Comparison of ENCODE assay signal across 8 cellular contexts in the genomic region with DNA sequence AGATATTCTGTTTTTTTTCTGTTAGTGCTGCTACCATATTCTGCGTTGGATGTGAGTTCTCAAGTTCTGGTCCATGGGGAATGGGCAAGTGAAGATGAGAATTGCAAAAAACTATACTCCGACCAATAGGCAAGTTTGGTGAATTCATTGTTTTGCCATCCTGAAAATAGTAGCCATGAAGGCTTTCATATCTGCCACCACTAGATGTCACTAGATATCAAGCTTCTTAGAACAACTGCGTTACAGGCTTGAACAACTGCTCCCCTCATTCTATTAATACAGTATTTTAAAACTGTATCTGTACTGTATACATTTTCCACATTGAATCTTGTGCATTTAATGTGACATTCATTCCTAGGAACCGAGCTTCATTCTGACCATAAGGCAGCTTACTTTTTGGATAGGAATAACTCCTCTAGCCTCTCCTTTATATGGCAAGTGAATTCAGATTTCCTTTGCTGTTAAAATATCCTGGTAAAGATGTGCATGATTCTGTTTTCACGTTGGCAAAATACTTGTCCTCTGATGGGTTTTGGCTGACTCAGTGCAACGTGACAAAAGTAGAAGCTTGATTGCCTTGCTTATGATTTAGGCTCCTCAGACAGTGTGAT.
A peak's percentile ranks its signal among the peaks of the same experiment; 100 is the strongest.
DNase-seq lines count a peak whose midpoint lies in the region; ATAC-seq, FAIRE-seq and TF ChIP-seq lines count a peak whose summit lies in the region.

No MANE protein-coding gene starts in this region.

- CTCF ChIA-PET in GM12878 (lab: Yijun Ruan, JAX), result interaction anchor here (0.7 to 4.7 kb wide), 25 partner anchors 9 to 899 kb away, joined by 3 to 137 read pairs (median 4); no protein-coding TSS in a partner anchor
- CTCF ChIA-PET in activated CD4-positive, alpha-beta memory T cell treated with anti-CD3 and anti-CD28 coated beads, Interleukin-2, amount 10 ng/mL, durations not matched to agents 7 days and 5 days (lab: Charles Lee), result interaction anchor here (0.8 to 4.8 kb wide), 10 partner anchors 9 to 557 kb away, joined by 3 to 52 read pairs (median 4); no protein-coding TSS in a partner anchor

- H3K4me1 Mint-ChIP-seq in CD4-positive, CD25-positive, alpha-beta regulatory T cell, result peaks cover 3 to 5% (median 4%) of the 10 kb centered on the region in 4 donors
- peaks cover 2% of the 10 kb centered on the region for H3K4me1 Mint-ChIP-seq in activated CD4-positive, alpha-beta memory T cell treated with anti-CD3 and anti-CD28 coated beads, Interleukin-2, amount 10 ng/mL, durations not matched to agents 7 days and 5 days

- peaks cover 21% of the 10 kb centered on the region for H3K27me3 Mint-ChIP-seq in CD4-positive, CD25-positive, alpha-beta regulatory T cell
- peaks cover 20% of the 10 kb centered on the region for H3K27me3 Mint-ChIP-seq in activated CD4-positive, alpha-beta memory T cell treated with anti-CD3 and anti-CD28 coated beads, Interleukin-2, amount 10 ng/mL, durations not matched to agents 7 days and 5 days

- TF ChIP-seq CTCF in GM12878 (IDR thresholded peaks at IDR 0.05 in 2 of 3, conservative IDR thresholded peaks at IDR 0.05 in 1 of 3; ENCODE audit: control insufficient read depth in 2 of 3, extremely low read depth in 1 of 3, insufficient read depth in 1 of 3, low read depth in 3 of 3, low read length in 3 of 3), result peak; percentile 72 to 85 (median 83); a peak in 5 of 6 replicates
- TF ChIP-seq CTCF in spleen (IDR thresholded peaks at IDR 0.05 in 8 of 11, conservative IDR thresholded peaks at IDR 0.05 in 3 of 11), result peak; percentile 37 to 90 (median 79)

- TF ChIP-seq POLR2A in GM12878 (IDR thresholded peaks at IDR 0.05; ENCODE audit: low read depth, low read length) (no peak), spleen (IDR thresholded peaks at IDR 0.05) (no peak)

- H3K9ac ChIP-seq in GM12878 (ENCODE audit: control insufficient read depth, insufficient read depth, low read length), result no peak overlapping the region

- no peaks in the 10 kb centered on the region for H3K27me3 ChIP-seq in CD4-positive, CD25-positive, alpha-beta regulatory T cell (ENCODE audit: control insufficient read depth, insufficient read depth, low read length)
- H3K27me3 ChIP-seq in GM12878 (replicated peaks in 1 of 2; ENCODE audit: control insufficient read depth in 2 of 2, insufficient read depth in 2 of 2, low read length in 1 of 2) (peaks cover 0 to 1% of the 10 kb centered on the region in 2 experiments; a peak in 1 of 4 replicates), spleen (replicated peaks in 1 of 7) (peaks cover 0 to 13% (median 0%) of the 10 kb centered on the region in 7 donors)

- no peaks in the 10 kb centered on the region for H3K36me3 Mint-ChIP-seq in CD4-positive, CD25-positive, alpha-beta regulatory T cell
- no peaks in the 10 kb centered on the region for H3K36me3 Mint-ChIP-seq in activated CD4-positive, alpha-beta memory T cell treated with anti-CD3 and anti-CD28 coated beads, Interleukin-2, amount 10 ng/mL, durations not matched to agents 7 days and 5 days (ENCODE audit: low read depth)

- H3K4me2 ChIP-seq in GM12878 (ENCODE audit: control insufficient read depth, insufficient read depth), result no peak overlapping the region

- intact Hi-C loops in GM12878 (cut with micrococcal nuclease; ENCODE audit: unreplicated experiment), result loop anchor here (1.0 to 5.0 kb wide), 5 partner anchors 130 to 900 kb away; no protein-coding TSS in a partner anchor
- intact Hi-C loops in spleen (cut with DNase I; ENCODE audit: low total_unique reads), result loop anchor here (5.0 kb wide), 1 partner anchor 450 kb away; no protein-coding TSS in a partner anchor

- no peak overlapping the region for H3K4me3 Mint-ChIP-seq in CD4-positive, CD25-positive, alpha-beta regulatory T cell
- no peak overlapping the region for H3K4me3 Mint-ChIP-seq in activated CD4-positive, alpha-beta memory T cell treated with anti-CD3 and anti-CD28 coated beads, Interleukin-2, amount 10 ng/mL, durations not matched to agents 7 days and 5 days

- WGBS in GM12878 (ENCODE audit: insufficient coverage, insufficient replicate concordance, low lambda C conversion rate, missing lambda C conversion rate), result 0% methylated on average over 6 of the region's 6 CpGs
- WGBS in spleen, 5 donors, result 13 to 22% (median 14%) methylated on average over 6 of the region's 6 CpGs

- no peaks in the 10 kb centered on the region for H3K9me3 ChIP-seq in CD4-positive, CD25-positive, alpha-beta regulatory T cell (ENCODE audit: control insufficient read depth in 2 of 2, low read length in 2 of 2)
- H3K9me3 ChIP-seq in GM12878 (replicated peaks; ENCODE audit: control insufficient read depth, insufficient read depth, low read length) (no peaks in the 10 kb centered on the region), spleen (peaks cover 0 to 5% (median 0%) of the 10 kb centered on the region in 8 donors)

- H3K4me1 ChIP-seq in CD4-positive, CD25-positive, alpha-beta regulatory T cell (ENCODE audit: control insufficient read depth, insufficient read depth, low read length, poor library complexity, severe bottlenecking), result no peaks in the 10 kb centered on the region
- no peaks in the 10 kb centered on the region for H3K4me1 ChIP-seq in GM12878 (ENCODE audit: control insufficient read depth, insufficient read depth, low read length)
- H3K4me1 ChIP-seq in spleen, result peaks cover 0 to 19% (median 12%) of the 10 kb centered on the region in 6 donors

- POLR2A ChIA-PET in GM12878 (lab: Charles Lee), result interaction anchor here (0.8 kb wide), 1 partner anchor 449 kb away, joined by 3 read pairs; no protein-coding TSS in a partner anchor
- POLR2A ChIA-PET in activated CD4-positive, alpha-beta memory T cell treated with anti-CD3 and anti-CD28 coated beads, Interleukin-2, amount 10 ng/mL, durations not matched to agents 7 days and 5 days (lab: Charles Lee), result no interaction called here

- peaks cover 0 to 3% (median 0%) of the 10 kb centered on the region in 7 donors for H3K9me3 Mint-ChIP-seq in CD4-positive, CD25-positive, alpha-beta regulatory T cell
- no peaks in the 10 kb centered on the region for H3K9me3 Mint-ChIP-seq in activated CD4-positive, alpha-beta memory T cell treated with anti-CD3 and anti-CD28 coated beads, Interleukin-2, amount 10 ng/mL, durations not matched to agents 7 days and 5 days

- H3K36me3 ChIP-seq in CD4-positive, CD25-positive, alpha-beta regulatory T cell (ENCODE audit: control insufficient read depth, insufficient read depth, low read length), result no peaks in the 10 kb centered on the region
- no peaks in the 10 kb centered on the region for H3K36me3 ChIP-seq in GM12878 (ENCODE audit: control insufficient read depth in 2 of 2, insufficient read depth in 2 of 2, low read length in 1 of 2)
- H3K36me3 ChIP-seq in spleen, result no peaks in the 10 kb centered on the region

- ATAC-seq in CD4-positive, CD25-positive, alpha-beta regulatory T cell (ENCODE audit: low read depth in 2 of 2), result peak; percentile 60 to 62
- ATAC-seq in GM18867 (IDR thresholded peaks at IDR 0.05; ENCODE audit: unreplicated experiment) (peak; percentile 78), HG03469 (IDR thresholded peaks at IDR 0.05; ENCODE audit: unreplicated experiment) (peak; percentile 56), GM12878 (peak; percentile 92)

- FAIRE-seq in GM12878 (lab: Jason Lieb, UNC), result peak; percentile 80

- SMC1A ChIA-PET in GM12878 (lab: Charles Lee; ENCODE audit: uncharacterized antibody, unreplicated experiment), result interaction anchor here (0.7 to 3.7 kb wide), 10 partner anchors 9 to 899 kb away, joined by 3 to 52 read pairs (median 3); no protein-coding TSS in a partner anchor

- peak; percentile 94 for TF ChIP-seq RAD21 in GM12878 (IDR thresholded peaks at IDR 0.05; ENCODE audit: insufficient read depth, low read depth, low read length)

- peak overlapping the region in 1 of 3 donors; percentile 46 for H3K27ac Mint-ChIP-seq in CD4-positive, CD25-positive, alpha-beta regulatory T cell
- no peak overlapping the region for H3K27ac Mint-ChIP-seq in activated CD4-positive, alpha-beta memory T cell treated with anti-CD3 and anti-CD28 coated beads, Interleukin-2, amount 10 ng/mL, durations not matched to agents 7 days and 5 days

- H4K20me1 ChIP-seq in GM12878 (ENCODE audit: control insufficient read depth, insufficient read depth), result no peaks in the 10 kb centered on the region

- DNase-seq in CD4-positive, CD25-positive, alpha-beta regulatory T cell, result peak in 2 of 3 donors; percentile 50 to 67
- DNase-seq in NCI-H69 (lab: John Stamatoyannopoulos, UW) (peak; percentile 88), GM12878 (ENCODE audit: low read depth, low spot score) (no peak), iPS DF 4.7 (ENCODE audit: extremely low read depth, low spot score) (peak; percentile 68), spleen (no peak)
- DNase-seq in activated CD4-positive, alpha-beta memory T cell treated with anti-CD3 and anti-CD28 coated beads, Interleukin-2, amount 10 ng/mL, durations not matched to agents 7 days and 5 days, result no peak

- H2AFZ ChIP-seq in GM12878 (ENCODE audit: control insufficient read depth, low read depth, low read length), result no peak overlapping the region

- TF ChIP-seq EP300 in GM12878 (IDR thresholded peaks at IDR 0.05; ENCODE audit: borderline replicate concordance in 1 of 2, control insufficient read depth in 1 of 2, low read depth in 2 of 2, low read length in 2 of 2), result no peak

- H3K79me2 ChIP-seq in GM12878 (ENCODE audit: control insufficient read depth, insufficient read depth, low read length), result no peaks in the 10 kb centered on the region

- no peak overlapping the region for H3K4me3 ChIP-seq in CD4-positive, CD25-positive, alpha-beta regulatory T cell (ENCODE audit: low read depth, low read length)
- H3K4me3 ChIP-seq in GM12878 (no peak overlapping the region), spleen (no peak overlapping the region)

- in situ Hi-C loops in GM12878 (cut with MboI), result no loop called here

- H3K27ac ChIP-seq in CD4-positive, CD25-positive, alpha-beta regulatory T cell (ENCODE audit: insufficient read depth, low read length, poor library complexity, severe bottlenecking), result no peak overlapping the region
- H3K27ac ChIP-seq in GM12878 (ENCODE audit: control insufficient read depth, insufficient read depth) (no peak overlapping the region), spleen (no peak overlapping the region)

- BruUV-seq in GM12878 (replicated peaks; lab: Mats Ljungman, UMichigan), result no TSS peak

- RAD21 ChIA-PET in GM12878 (lab: Charles Lee; ENCODE audit: unreplicated experiment), result interaction anchor here (1.3 to 2.8 kb wide), 4 partner anchors 434 to 463 kb away, joined by 3 to 28 read pairs (median 5); no protein-coding TSS in a partner anchor

TF ChIP-seq in GM12878, 131 proteins besides CTCF, POLR2A, EP300 and RAD21 (continues in another document):
- TF ChIP-seq SMC3 (IDR thresholded peaks at IDR 0.05; ENCODE audit: borderline replicate concordance, low read length) (peak; percentile 81; the same call in 1 of the 2 replicates), ZNF207 (IDR thresholded peaks at IDR 0.05; ENCODE audit: borderline replicate concordance) (peak; percentile 51; the same call in 1 of the 2 replicates)

Comparison
In these comparisons a context has a peak if more than half of its experiments do, and no peak if none do; other contexts are left out.
1. DNase-seq: peak in CD4-positive, CD25-positive, alpha-beta regulatory T cell (2 of 3), NCI-H69 (single experiment) and iPS DF 4.7 (single experiment); none in GM12878 (single experiment), spleen (single experiment) and activated CD4-positive, alpha-beta memory T cell treated with anti-CD3 and anti-CD28 coated beads, Interleukin-2, amount 10 ng/mL, durations not matched to agents 7 days and 5 days (single experiment).
2. Peak in every context shown above with its lines, with median percentiles within 50 percentile points of each other: ATAC-seq.